ENCODE assay signal across 12 cellular contexts in the genomic region with DNA sequence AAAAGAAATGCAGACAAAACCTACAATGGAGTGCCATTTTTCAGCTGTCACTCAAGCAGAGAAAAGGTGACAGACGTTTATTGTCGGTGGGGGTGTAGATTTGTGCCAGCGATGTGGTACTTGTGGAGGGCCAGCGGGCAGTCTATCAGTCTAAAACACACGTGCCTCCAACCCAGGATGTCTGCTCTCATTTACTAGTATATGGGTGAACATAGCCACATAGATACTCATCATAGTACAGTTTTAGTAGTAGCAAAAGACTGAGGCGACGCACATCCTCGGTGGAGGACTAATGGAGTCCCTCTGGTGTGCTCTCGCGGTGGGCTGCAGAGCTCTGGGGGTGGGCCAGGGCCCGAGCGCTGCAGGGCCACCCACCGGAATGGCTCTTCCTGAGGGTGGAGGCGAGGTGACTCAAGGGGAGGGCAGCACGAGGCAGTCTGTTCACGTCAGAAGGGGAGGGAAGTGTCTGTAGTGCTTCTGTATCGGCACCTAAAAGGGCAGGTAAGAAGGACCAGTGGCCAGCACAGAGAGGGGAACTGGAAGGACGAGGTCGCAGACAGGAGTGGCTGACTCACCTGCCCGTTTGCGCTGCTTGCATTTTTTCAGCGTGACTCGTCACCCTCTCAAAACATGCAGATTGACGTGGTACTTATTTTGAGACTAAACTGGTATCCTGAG. TPM values are rescaled to one million over a fixed set of nuclear protein-coding genes. Genes with fewer than 3 reads are reported as not detected.
A peak's percentile ranks its signal among the peaks of the same experiment; 100 is the strongest.
DNase-seq lines count a peak whose midpoint lies in the region; FAIRE-seq and TF ChIP-seq lines count a peak whose summit lies in the region.
"Had no signal": no experiment of that assay in that cellular context is flagged by ENCODE, and none has a peak within 500 bp of the region (broad histone marks: within the 10 kb centered on the region; RNA-seq: fewer than 3 reads in every experiment).

No MANE protein-coding gene starts in this region.

- peak; percentile 55 for FAIRE-seq in urothelium cell line (lab: Jason Lieb, UNC)

- DNase-seq in activated naive CD8-positive, alpha-beta T cell treated with anti-CD3 and anti-CD28 coated beads for 36 hours = no peak
- peak; percentile 84 for DNase-seq in brain microvascular endothelial cell
- peak; percentile 99 for DNase-seq in islet precursor cell
- peak; percentile 85 for DNase-seq in urothelium cell line (ENCODE audit: low spot score)
- no peak for DNase-seq in vagina (ENCODE audit: extremely low spot score in 2 of 2)
- no peak for DNase-seq in activated T-helper 1 cell treated with anti-CD3 and anti-CD28 coated beads, Interleukin-12 subunit alpha, Interleukin-12 subunit beta, Interleukin-2, Interleukin-4 antibody, amounts not matched to agents 30 ng/mL and 10 ng/mL and 1 ng/mL, durations not matched to agents 14 hours and 24 hours and 36 hours (ENCODE audit: low spot score)
- DNase-seq in T-helper 1 cell = no peak
- DNase-seq: cortex of kidney, GOT3, KG1, testis had no signal

- TF ChIP-seq CTCF in brain microvascular endothelial cell (IDR thresholded peaks at IDR 0.05; ENCODE audit: low read depth, low read length, missing control alignments) (no peak), vagina (IDR thresholded peaks at IDR 0.05) (no peak)

- intact Hi-C loops in vagina (cut with DNase I) = no loop called here
- intact Hi-C loops in activated T-helper 1 cell treated with anti-CD3 and anti-CD28 coated beads, Interleukin-12 subunit alpha, Interleukin-12 subunit beta, Interleukin-2, Interleukin-4 antibody, amounts not matched to agents 30 ng/mL and 10 ng/mL and 1 ng/mL, durations not matched to agents 14 hours and 24 hours and 36 hours (cut with micrococcal nuclease) = no loop called here

- peaks cover 31% of the 10 kb centered on the region for H3K36me3 ChIP-seq in brain microvascular endothelial cell (replicated peaks)
- H3K36me3 ChIP-seq in vagina = peaks cover 0 to 46% of the 10 kb centered on the region in 2 donors

- TF ChIP-seq POLR2A in vagina (IDR thresholded peaks at IDR 0.05) = no peak

- no peaks in the 10 kb centered on the region for H3K4me1 ChIP-seq in vagina
- H3K4me1 ChIP-seq: testis had no signal

- no peaks in the 10 kb centered on the region for H3K27me3 Mint-ChIP-seq in activated naive CD8-positive, alpha-beta T cell
- no peaks in the 10 kb centered on the region for H3K27me3 Mint-ChIP-seq in activated naive CD8-positive, alpha-beta T cell treated with anti-CD3 and anti-CD28 coated beads for 36 hours
- no peaks in the 10 kb centered on the region for H3K27me3 Mint-ChIP-seq in activated T-helper 1 cell treated with anti-CD3 and anti-CD28 coated beads, Interleukin-12 subunit alpha, Interleukin-12 subunit beta, Interleukin-2, Interleukin-4 antibody, amounts not matched to agents 30 ng/mL and 10 ng/mL and 1 ng/mL, durations not matched to agents 14 hours and 24 hours and 36 hours (ENCODE audit: insufficient read depth)

- no peak overlapping the region for H3K4me3 Mint-ChIP-seq in activated naive CD8-positive, alpha-beta T cell
- H3K4me3 Mint-ChIP-seq in activated naive CD8-positive, alpha-beta T cell treated with anti-CD3 and anti-CD28 coated beads for 36 hours = no peak overlapping the region
- H3K4me3 Mint-ChIP-seq in activated T-helper 1 cell treated with anti-CD3 and anti-CD28 coated beads, Interleukin-12 subunit alpha, Interleukin-12 subunit beta, Interleukin-2, Interleukin-4 antibody, amounts not matched to agents 30 ng/mL and 10 ng/mL and 1 ng/mL, durations not matched to agents 14 hours and 24 hours and 36 hours = no peak overlapping the region

- H3K36me3 Mint-ChIP-seq in activated naive CD8-positive, alpha-beta T cell = peaks cover 6% of the 10 kb centered on the region
- peaks cover 15% of the 10 kb centered on the region for H3K36me3 Mint-ChIP-seq in activated naive CD8-positive, alpha-beta T cell treated with anti-CD3 and anti-CD28 coated beads for 36 hours
- H3K36me3 Mint-ChIP-seq in activated T-helper 1 cell treated with anti-CD3 and anti-CD28 coated beads, Interleukin-12 subunit alpha, Interleukin-12 subunit beta, Interleukin-2, Interleukin-4 antibody, amounts not matched to agents 30 ng/mL and 10 ng/mL and 1 ng/mL, durations not matched to agents 14 hours and 24 hours and 36 hours (ENCODE audit: low read depth) = peaks cover 42% of the 10 kb centered on the region

- H3K4me3 ChIP-seq in brain microvascular endothelial cell (ENCODE audit: low read depth, low read length) = peak overlapping the region; percentile 28
- no peak overlapping the region for H3K4me3 ChIP-seq in vagina
- H3K4me3 ChIP-seq: testis had no signal

- H3K27ac ChIP-seq in brain microvascular endothelial cell (peak overlapping the region; percentile 77), vagina (no peak overlapping the region)
- H3K27ac ChIP-seq: testis had no signal

- H3K27me3 ChIP-seq in brain microvascular endothelial cell (replicated peaks) = no peaks in the 10 kb centered on the region
- no peaks in the 10 kb centered on the region for H3K27me3 ChIP-seq in vagina
- H3K27me3 ChIP-seq: testis had no signal

- H3K9me3 Mint-ChIP-seq in activated naive CD8-positive, alpha-beta T cell (ENCODE audit: low read depth) = no peaks in the 10 kb centered on the region
- H3K9me3 Mint-ChIP-seq in activated naive CD8-positive, alpha-beta T cell treated with anti-CD3 and anti-CD28 coated beads for 36 hours = no peaks in the 10 kb centered on the region
- H3K9me3 Mint-ChIP-seq in activated T-helper 1 cell treated with anti-CD3 and anti-CD28 coated beads, Interleukin-12 subunit alpha, Interleukin-12 subunit beta, Interleukin-2, Interleukin-4 antibody, amounts not matched to agents 30 ng/mL and 10 ng/mL and 1 ng/mL, durations not matched to agents 14 hours and 24 hours and 36 hours = no peaks in the 10 kb centered on the region

- no peaks in the 10 kb centered on the region for H3K4me1 Mint-ChIP-seq in activated naive CD8-positive, alpha-beta T cell (ENCODE audit: low read depth)
- H3K4me1 Mint-ChIP-seq in activated naive CD8-positive, alpha-beta T cell treated with anti-CD3 and anti-CD28 coated beads for 36 hours = no peaks in the 10 kb centered on the region
- no peaks in the 10 kb centered on the region for H3K4me1 Mint-ChIP-seq in activated T-helper 1 cell treated with anti-CD3 and anti-CD28 coated beads, Interleukin-12 subunit alpha, Interleukin-12 subunit beta, Interleukin-2, Interleukin-4 antibody, amounts not matched to agents 30 ng/mL and 10 ng/mL and 1 ng/mL, durations not matched to agents 14 hours and 24 hours and 36 hours (ENCODE audit: low read depth)

- peak overlapping the region; percentile 16 for H3K27ac Mint-ChIP-seq in activated naive CD8-positive, alpha-beta T cell
- no peak overlapping the region for H3K27ac Mint-ChIP-seq in activated naive CD8-positive, alpha-beta T cell treated with anti-CD3 and anti-CD28 coated beads for 36 hours
- H3K27ac Mint-ChIP-seq in activated T-helper 1 cell treated with anti-CD3 and anti-CD28 coated beads, Interleukin-12 subunit alpha, Interleukin-12 subunit beta, Interleukin-2, Interleukin-4 antibody, amounts not matched to agents 30 ng/mL and 10 ng/mL and 1 ng/mL, durations not matched to agents 14 hours and 24 hours and 36 hours = no peak overlapping the region

- H3K9me3 ChIP-seq in vagina = no peaks in the 10 kb centered on the region
- H3K9me3 ChIP-seq: testis had no signal

- in situ Hi-C loops in brain microvascular endothelial cell (cut with HindIII; ENCODE audit: low pct_ligation_motif_present, low sequenced_read_pairs) = no loop called here

RNA-seq across cellular contexts. Expression of a gene that starts 26.1 kb away (rescaled TPM):
- total RNA-seq in activated naive CD8-positive, alpha-beta T cell treated with anti-CD3 and anti-CD28 coated beads for 36 hours = 10 to 100 TPM; 51.1 to 57.4 TPM
- 34.9 TPM for total RNA-seq in vagina
- 65.3 and 69.3 TPM in 2 replicates for total RNA-seq in activated T-helper 1 cell treated with anti-CD3 and anti-CD28 coated beads, Interleukin-12 subunit alpha, Interleukin-12 subunit beta, Interleukin-2, Interleukin-4 antibody, amounts not matched to agents 30 ng/mL and 10 ng/mL and 1 ng/mL, durations not matched to agents 14 hours and 24 hours and 36 hours

Comparison
In these comparisons a context has a peak if more than half of its experiments do, and no peak if none do; other contexts are left out.
1. DNase-seq: peak in brain microvascular endothelial cell (single experiment), islet precursor cell (single experiment) and urothelium cell line (single experiment); none in activated naive CD8-positive, alpha-beta T cell treated with anti-CD3 and anti-CD28 coated beads for 36 hours (single experiment), vagina (0 of 2), activated T-helper 1 cell treated with anti-CD3 and anti-CD28 coated beads, Interleukin-12 subunit alpha, Interleukin-12 subunit beta, Interleukin-2, Interleukin-4 antibody, amounts not matched to agents 30 ng/mL and 10 ng/mL and 1 ng/mL, durations not matched to agents 14 hours and 24 hours and 36 hours (single experiment) and T-helper 1 cell (0 of 5).